In the genomic region with DNA sequence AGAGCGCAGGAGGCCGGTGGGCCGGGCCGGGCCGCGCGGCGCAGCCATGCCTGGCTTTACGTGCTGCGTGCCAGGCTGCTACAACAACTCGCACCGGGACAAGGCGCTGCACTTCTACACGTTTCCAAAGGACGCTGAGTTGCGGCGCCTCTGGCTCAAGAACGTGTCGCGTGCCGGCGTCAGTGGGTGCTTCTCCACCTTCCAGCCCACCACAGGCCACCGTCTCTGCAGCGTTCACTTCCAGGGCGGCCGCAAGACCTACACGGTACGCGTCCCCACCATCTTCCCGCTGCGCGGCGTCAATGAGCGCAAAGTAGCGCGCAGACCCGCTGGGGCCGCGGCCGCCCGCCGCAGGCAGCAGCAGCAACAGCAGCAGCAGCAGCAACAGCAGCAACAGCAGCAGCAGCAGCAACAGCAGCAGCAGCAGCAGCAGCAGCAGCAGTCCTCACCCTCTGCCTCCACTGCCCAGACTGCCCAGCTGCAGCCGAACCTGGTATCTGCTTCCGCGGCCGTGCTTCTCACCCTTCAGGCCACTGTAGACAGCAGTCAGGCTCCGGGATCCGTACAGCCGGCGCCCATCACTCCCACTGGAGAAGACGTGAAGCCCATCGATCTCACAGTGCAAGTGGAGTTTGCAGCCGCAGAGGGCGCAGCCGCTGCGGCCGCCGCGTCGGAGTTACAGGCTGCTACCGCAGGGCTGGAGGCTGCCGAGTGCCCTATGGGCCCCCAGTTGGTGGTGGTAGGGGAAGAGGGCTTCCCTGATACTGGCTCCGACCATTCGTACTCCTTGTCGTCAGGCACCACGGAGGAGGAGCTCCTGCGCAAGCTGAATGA, we compare ENCODE assay signal across 1 cellular context.
A peak's percentile ranks its signal among the peaks of the same experiment; 100 is the strongest.
TF ChIP-seq lines count a peak whose summit lies in the region.

No MANE protein-coding gene starts in this region.

TF ChIP-seq in HepG2, 621 proteins besides CTCF, POLR2A, EP300 and RAD21 (continued from another document and continues in another):
- TF ChIP-seq, protein P1, sequence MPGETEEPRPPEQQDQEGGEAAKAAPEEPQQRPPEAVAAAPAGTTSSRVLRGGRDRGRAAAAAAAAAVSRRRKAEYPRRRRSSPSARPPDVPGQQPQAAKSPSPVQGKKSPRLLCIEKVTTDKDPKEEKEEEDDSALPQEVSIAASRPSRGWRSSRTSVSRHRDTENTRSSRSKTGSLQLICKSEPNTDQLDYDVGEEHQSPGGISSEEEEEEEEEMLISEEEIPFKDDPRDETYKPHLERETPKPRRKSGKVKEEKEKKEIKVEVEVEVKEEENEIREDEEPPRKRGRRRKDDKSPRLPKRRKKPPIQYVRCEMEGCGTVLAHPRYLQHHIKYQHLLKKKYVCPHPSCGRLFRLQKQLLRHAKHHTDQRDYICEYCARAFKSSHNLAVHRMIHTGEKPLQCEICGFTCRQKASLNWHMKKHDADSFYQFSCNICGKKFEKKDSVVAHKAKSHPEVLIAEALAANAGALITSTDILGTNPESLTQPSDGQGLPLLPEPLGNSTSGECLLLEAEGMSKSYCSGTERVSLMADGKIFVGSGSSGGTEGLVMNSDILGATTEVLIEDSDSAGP (CRISPR knock-in tag; IDR thresholded peaks at IDR 0.05; ENCODE audit: borderline replicate concordance) = peak; percentile 76; the same call in 1 of the 2 replicates
- TF ChIP-seq, protein P2, sequence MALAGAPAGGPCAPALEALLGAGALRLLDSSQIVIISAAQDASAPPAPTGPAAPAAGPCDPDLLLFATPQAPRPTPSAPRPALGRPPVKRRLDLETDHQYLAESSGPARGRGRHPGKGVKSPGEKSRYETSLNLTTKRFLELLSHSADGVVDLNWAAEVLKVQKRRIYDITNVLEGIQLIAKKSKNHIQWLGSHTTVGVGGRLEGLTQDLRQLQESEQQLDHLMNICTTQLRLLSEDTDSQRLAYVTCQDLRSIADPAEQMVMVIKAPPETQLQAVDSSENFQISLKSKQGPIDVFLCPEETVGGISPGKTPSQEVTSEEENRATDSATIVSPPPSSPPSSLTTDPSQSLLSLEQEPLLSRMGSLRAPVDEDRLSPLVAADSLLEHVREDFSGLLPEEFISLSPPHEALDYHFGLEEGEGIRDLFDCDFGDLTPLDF (CRISPR knock-in tag; IDR thresholded peaks at IDR 0.05) = 0 out of 2 replicates have a peak, but pooled peaks have one; percentile 5
- no peak; the same call in none of the 2 replicates for TF ChIP-seq REL (CRISPR knock-in tag; conservative IDR thresholded peaks at IDR 0.05)
- TF ChIP-seq NONO (IDR thresholded peaks at IDR 0.05) = no peak
- peak; percentile 91 for TF ChIP-seq NONO (CRISPR knock-in tag; conservative IDR thresholded peaks at IDR 0.05)
- 0 out of 2 replicates have a peak, but pooled peaks have one; percentile 27 for TF ChIP-seq ZC3H4 (CRISPR knock-in tag; IDR thresholded peaks at IDR 0.05; ENCODE audit: borderline replicate concordance)
- 0 out of 2 replicates have a peak, but pooled peaks have one; percentile 17 for TF ChIP-seq MIER3 (CRISPR knock-in tag; IDR thresholded peaks at IDR 0.05; ENCODE audit: borderline replicate concordance)
- TF ChIP-seq MED8 (CRISPR knock-in tag; IDR thresholded peaks at IDR 0.05; ENCODE audit: insufficient replicate concordance) = peak; percentile 41
- peak; percentile 69; the same call in 1 of the 2 replicates for TF ChIP-seq ZNF772 (CRISPR knock-in tag; IDR thresholded peaks at IDR 0.05)
- TF ChIP-seq, protein P3, sequence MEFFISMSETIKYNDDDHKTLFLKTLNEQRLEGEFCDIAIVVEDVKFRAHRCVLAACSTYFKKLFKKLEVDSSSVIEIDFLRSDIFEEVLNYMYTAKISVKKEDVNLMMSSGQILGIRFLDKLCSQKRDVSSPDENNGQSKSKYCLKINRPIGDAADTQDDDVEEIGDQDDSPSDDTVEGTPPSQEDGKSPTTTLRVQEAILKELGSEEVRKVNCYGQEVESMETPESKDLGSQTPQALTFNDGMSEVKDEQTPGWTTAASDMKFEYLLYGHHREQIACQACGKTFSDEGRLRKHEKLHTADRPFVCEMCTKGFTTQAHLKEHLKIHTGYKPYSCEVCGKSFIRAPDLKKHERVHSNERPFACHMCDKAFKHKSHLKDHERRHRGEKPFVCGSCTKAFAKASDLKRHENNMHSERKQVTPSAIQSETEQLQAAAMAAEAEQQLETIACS (CRISPR knock-in tag; IDR thresholded peaks at IDR 0.05) = peak; percentile 37; the same call in 1 of the 2 replicates
- TF ChIP-seq, protein P4, sequence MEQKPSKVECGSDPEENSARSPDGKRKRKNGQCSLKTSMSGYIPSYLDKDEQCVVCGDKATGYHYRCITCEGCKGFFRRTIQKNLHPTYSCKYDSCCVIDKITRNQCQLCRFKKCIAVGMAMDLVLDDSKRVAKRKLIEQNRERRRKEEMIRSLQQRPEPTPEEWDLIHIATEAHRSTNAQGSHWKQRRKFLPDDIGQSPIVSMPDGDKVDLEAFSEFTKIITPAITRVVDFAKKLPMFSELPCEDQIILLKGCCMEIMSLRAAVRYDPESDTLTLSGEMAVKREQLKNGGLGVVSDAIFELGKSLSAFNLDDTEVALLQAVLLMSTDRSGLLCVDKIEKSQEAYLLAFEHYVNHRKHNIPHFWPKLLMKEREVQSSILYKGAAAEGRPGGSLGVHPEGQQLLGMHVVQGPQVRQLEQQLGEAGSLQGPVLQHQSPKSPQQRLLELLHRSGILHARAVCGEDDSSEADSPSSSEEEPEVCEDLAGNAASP (CRISPR knock-in tag; IDR thresholded peaks at IDR 0.05; ENCODE audit: borderline replicate concordance) = peak; percentile 7; the same call in 1 of the 2 replicates
- TF ChIP-seq MED1 (CRISPR knock-in tag; IDR thresholded peaks at IDR 0.05) = no peak
- TF ChIP-seq HHEX (CRISPR knock-in tag; IDR thresholded peaks at IDR 0.05) = no peak
- TF ChIP-seq ZNF124 (CRISPR knock-in tag; IDR thresholded peaks at IDR 0.05) = peak; percentile 13; the same call in 1 of the 2 replicates
- TF ChIP-seq, protein P5, sequence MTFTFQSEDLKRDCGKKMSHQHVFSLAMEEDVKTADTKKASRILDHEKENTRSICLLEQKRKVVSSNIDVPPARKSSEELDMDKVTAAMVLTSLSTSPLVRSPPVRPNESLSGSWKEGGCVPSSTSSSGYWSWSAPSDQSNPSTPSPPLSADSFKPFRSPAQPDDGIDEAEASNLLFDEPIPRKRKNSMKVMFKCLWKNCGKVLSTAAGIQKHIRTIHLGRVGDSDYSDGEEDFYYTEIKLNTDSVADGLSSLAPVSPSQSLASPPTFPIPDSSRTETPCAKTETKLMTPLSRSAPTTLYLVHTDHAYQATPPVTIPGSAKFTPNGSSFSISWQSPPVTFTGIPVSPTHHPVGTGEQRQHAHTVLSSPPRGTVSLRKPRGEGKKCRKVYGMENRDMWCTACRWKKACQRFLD (CRISPR knock-in tag; IDR thresholded peaks at IDR 0.05; ENCODE audit: borderline replicate concordance) = peak; percentile 78
- peak; percentile 23 for TF ChIP-seq ZNF781 (CRISPR knock-in tag; IDR thresholded peaks at IDR 0.05; ENCODE audit: borderline replicate concordance, not compliant biosample characterization)
- TF ChIP-seq CHCHD3 (CRISPR knock-in tag; IDR thresholded peaks at IDR 0.05) = 0 out of 2 replicates have a peak, but pooled peaks have one; percentile 38
- peak; percentile 77; the same call in 1 of the 2 replicates for TF ChIP-seq ZNF773 (CRISPR knock-in tag; IDR thresholded peaks at IDR 0.05; ENCODE audit: borderline replicate concordance)
- peak; percentile 71; the same call in 1 of the 2 replicates for TF ChIP-seq SNAI1 (CRISPR knock-in tag; IDR thresholded peaks at IDR 0.05; ENCODE audit: borderline replicate concordance)
- TF ChIP-seq LCORL (IDR thresholded peaks at IDR 0.05) = no peak
- peak; percentile 81 for TF ChIP-seq LCORL (CRISPR knock-in tag; IDR thresholded peaks at IDR 0.05)
- TF ChIP-seq ARNT2 (CRISPR knock-in tag; IDR thresholded peaks at IDR 0.05; ENCODE audit: low read depth) = no peak; the same call in 1 of the 2 replicates
- no peak; the same call in none of the 2 replicates for TF ChIP-seq ZNF331 (CRISPR knock-in tag; IDR thresholded peaks at IDR 0.05)
- TF ChIP-seq NFRKB (IDR thresholded peaks at IDR 0.05) = no peak
- TF ChIP-seq, protein P6, sequence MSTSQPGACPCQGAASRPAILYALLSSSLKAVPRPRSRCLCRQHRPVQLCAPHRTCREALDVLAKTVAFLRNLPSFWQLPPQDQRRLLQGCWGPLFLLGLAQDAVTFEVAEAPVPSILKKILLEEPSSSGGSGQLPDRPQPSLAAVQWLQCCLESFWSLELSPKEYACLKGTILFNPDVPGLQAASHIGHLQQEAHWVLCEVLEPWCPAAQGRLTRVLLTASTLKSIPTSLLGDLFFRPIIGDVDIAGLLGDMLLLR (CRISPR knock-in tag; IDR thresholded peaks at IDR 0.05) = peak; percentile 61; the same call in 1 of the 2 replicates
- TF ChIP-seq SRSF1 (optimal IDR thresholded peaks at IDR 0.05; ENCODE audit: low read depth, low read length) = no peak
- peak; percentile 24 for TF ChIP-seq JARID2 (CRISPR knock-in tag; IDR thresholded peaks at IDR 0.05; ENCODE audit: insufficient replicate concordance)
- no peak for TF ChIP-seq NR2F6 (IDR thresholded peaks at IDR 0.05)
- no peak for TF ChIP-seq NR2F6 (CRISPR knock-in tag; IDR thresholded peaks at IDR 0.05)
- TF ChIP-seq MEIS1 (CRISPR knock-in tag; IDR thresholded peaks at IDR 0.05; ENCODE audit: borderline replicate concordance) = peak; percentile 36
- TF ChIP-seq, protein P7, sequence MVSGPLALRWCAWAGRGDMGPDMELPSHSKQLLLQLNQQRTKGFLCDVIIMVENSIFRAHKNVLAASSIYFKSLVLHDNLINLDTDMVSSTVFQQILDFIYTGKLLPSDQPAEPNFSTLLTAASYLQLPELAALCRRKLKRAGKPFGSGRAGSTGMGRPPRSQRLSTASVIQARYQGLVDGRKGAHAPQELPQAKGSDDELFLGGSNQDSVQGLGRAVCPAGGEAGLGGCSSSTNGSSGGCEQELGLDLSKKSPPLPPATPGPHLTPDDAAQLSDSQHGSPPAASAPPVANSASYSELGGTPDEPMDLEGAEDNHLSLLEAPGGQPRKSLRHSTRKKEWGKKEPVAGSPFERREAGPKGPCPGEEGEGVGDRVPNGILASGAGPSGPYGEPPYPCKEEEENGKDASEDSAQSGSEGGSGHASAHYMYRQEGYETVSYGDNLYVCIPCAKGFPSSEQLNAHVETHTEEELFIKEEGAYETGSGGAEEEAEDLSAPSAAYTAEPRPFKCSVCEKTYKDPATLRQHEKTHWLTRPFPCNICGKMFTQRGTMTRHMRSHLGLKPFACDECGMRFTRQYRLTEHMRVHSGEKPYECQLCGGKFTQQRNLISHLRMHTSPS (CRISPR knock-in tag; IDR thresholded peaks at IDR 0.05; ENCODE audit: low read depth) = peak; percentile 44
- TF ChIP-seq ZNF605 (CRISPR knock-in tag; IDR thresholded peaks at IDR 0.05) = peak; percentile 73
- peak; percentile 92 for TF ChIP-seq ZNF83 (CRISPR knock-in tag; IDR thresholded peaks at IDR 0.05; ENCODE audit: borderline replicate concordance)
- peak; percentile 100 for TF ChIP-seq ZNF205 (CRISPR knock-in tag; IDR thresholded peaks at IDR 0.05)
- TF ChIP-seq ZNF761 (CRISPR knock-in tag; conservative IDR thresholded peaks at IDR 0.05) = peak; percentile 68; the same call in 1 of the 2 replicates
- TF ChIP-seq, protein P8, sequence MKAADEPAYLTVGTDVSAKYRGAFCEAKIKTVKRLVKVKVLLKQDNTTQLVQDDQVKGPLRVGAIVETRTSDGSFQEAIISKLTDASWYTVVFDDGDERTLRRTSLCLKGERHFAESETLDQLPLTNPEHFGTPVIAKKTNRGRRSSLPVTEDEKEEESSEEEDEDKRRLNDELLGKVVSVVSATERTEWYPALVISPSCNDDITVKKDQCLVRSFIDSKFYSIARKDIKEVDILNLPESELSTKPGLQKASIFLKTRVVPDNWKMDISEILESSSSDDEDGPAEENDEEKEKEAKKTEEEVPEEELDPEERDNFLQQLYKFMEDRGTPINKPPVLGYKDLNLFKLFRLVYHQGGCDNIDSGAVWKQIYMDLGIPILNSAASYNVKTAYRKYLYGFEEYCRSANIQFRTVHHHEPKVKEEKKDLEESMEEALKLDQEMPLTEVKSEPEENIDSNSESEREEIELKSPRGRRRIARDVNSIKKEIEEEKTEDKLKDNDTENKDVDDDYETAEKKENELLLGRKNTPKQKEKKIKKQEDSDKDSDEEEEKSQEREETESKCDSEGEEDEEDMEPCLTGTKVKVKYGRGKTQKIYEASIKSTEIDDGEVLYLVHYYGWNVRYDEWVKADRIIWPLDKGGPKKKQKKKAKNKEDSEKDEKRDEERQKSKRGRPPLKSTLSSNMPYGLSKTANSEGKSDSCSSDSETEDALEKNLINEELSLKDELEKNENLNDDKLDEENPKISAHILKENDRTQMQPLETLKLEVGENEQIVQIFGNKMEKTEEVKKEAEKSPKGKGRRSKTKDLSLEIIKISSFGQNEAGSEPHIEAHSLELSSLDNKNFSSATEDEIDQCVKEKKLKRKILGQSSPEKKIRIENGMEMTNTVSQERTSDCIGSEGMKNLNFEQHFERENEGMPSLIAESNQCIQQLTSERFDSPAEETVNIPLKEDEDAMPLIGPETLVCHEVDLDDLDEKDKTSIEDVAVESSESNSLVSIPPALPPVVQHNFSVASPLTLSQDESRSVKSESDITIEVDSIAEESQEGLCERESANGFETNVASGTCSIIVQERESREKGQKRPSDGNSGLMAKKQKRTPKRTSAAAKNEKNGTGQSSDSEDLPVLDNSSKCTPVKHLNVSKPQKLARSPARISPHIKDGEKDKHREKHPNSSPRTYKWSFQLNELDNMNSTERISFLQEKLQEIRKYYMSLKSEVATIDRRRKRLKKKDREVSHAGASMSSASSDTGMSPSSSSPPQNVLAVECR (CRISPR knock-in tag; IDR thresholded peaks at IDR 0.05; ENCODE audit: borderline replicate concordance) = peak; percentile 75
- no peak for TF ChIP-seq NFIC (IDR thresholded peaks at IDR 0.05; ENCODE audit: low read length)
- TF ChIP-seq ZNF367 (CRISPR knock-in tag; IDR thresholded peaks at IDR 0.05; ENCODE audit: borderline replicate concordance) = no peak
- 0 out of 2 replicates have a peak, but pooled peaks have one; percentile 1 for TF ChIP-seq ZNF546 (CRISPR knock-in tag; conservative IDR thresholded peaks at IDR 0.05)
- TF ChIP-seq, protein P9, sequence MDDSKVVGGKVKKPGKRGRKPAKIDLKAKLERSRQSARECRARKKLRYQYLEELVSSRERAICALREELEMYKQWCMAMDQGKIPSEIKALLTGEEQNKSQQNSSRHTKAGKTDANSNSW (CRISPR knock-in tag; IDR thresholded peaks at IDR 0.05; ENCODE audit: borderline replicate concordance) = peak; percentile 90; the same call in 1 of the 2 replicates
- TF ChIP-seq IRF2 (CRISPR knock-in tag; IDR thresholded peaks at IDR 0.05) = no peak
- peak; percentile 27; the same call in 1 of the 2 replicates for TF ChIP-seq ZNF432 (CRISPR knock-in tag; IDR thresholded peaks at IDR 0.05; ENCODE audit: borderline replicate concordance)
- TF ChIP-seq ZBTB7A (CRISPR knock-in tag; IDR thresholded peaks at IDR 0.05) = peak; percentile 69; the same call in 1 of the 2 replicates
- no peak for TF ChIP-seq IKZF4 (CRISPR knock-in tag; IDR thresholded peaks at IDR 0.05; ENCODE audit: borderline replicate concordance, low read depth, not compliant biosample characterization)
- TF ChIP-seq ZNF598 (CRISPR knock-in tag; IDR thresholded peaks at IDR 0.05; ENCODE audit: borderline replicate concordance) = peak; percentile 41; the same call in 1 of the 2 replicates
- TF ChIP-seq KLF13 (CRISPR knock-in tag; IDR thresholded peaks at IDR 0.05) = peak; percentile 78; the same call in 1 of the 2 replicates
- TF ChIP-seq, protein P10, sequence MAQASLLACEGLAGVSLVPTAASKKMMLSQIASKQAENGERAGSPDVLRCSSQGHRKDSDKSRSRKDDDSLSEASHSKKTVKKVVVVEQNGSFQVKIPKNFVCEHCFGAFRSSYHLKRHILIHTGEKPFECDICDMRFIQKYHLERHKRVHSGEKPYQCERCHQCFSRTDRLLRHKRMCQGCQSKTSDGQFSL (CRISPR knock-in tag; IDR thresholded peaks at IDR 0.05) = no peak
- TF ChIP-seq NCOA2 (CRISPR knock-in tag; IDR thresholded peaks at IDR 0.05) = 0 out of 2 replicates have a peak, but pooled peaks have one; percentile 22
- TF ChIP-seq ZNF589 (CRISPR knock-in tag; conservative IDR thresholded peaks at IDR 0.05) = peak; percentile 47; the same call in 1 of the 2 replicates
- 0 out of 2 replicates have a peak, but pooled peaks have one; percentile 29 for TF ChIP-seq FOSL1 (CRISPR knock-in tag; IDR thresholded peaks at IDR 0.05; ENCODE audit: borderline replicate concordance)
